Comparison of ENCODE assay signal across 8 cellular contexts in the genomic region with DNA sequence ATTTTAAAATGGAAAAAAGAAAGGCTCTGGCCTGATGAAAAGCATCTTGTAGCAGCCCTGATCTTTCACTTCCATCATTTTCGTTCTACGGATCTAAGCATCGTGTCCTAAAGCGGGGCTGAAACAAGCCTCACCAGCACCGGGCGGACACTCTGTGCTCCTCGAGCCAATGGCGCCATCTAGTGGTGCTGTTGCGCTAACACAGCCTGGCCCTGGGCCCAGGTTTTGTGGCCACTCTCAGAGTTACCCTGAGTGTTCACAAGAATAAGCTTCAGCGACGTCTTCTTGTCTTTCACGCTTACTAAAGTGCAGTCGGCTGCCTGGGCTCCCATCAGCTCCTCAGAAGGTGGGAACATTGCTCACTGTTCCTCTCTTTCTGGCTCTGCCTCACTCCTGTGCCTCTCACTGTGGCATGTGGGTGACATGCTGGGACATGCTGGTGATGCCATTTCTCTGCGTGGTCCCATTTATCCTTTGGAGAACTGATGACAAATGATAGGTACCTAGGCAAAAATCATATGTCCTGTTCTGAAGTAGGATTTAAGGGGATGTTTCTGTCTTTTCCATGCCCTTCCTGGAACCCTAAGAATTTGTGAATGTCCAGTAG. TPM values are rescaled to one million over a fixed set of nuclear protein-coding genes. Genes with fewer than 3 reads are reported as not detected.
DNase-seq lines count a peak whose midpoint lies in the region; ATAC-seq and TF ChIP-seq lines count a peak whose summit lies in the region.

No MANE protein-coding gene starts in this region.

- peak; percentile 95 for TF ChIP-seq CTCF in RWPE2 (IDR thresholded peaks at IDR 0.05; ENCODE audit: poor library complexity, severe bottlenecking)
- TF ChIP-seq CTCF in parathyroid adenoma (IDR thresholded peaks at IDR 0.05), result peak; percentile 81
- TF ChIP-seq CTCF in upper lobe of left lung (IDR thresholded peaks at IDR 0.05), result peak; percentile 90 to 95 (median 93)

- in situ Hi-C loops in KBM-7 (cut with MboI; ENCODE audit: low pct_unique_long_range_greater_than_20kb, low sequenced_read_pairs), result no loop called here

- no peak for TF ChIP-seq POLR2A in upper lobe of left lung (IDR thresholded peaks at IDR 0.05)

- no peak overlapping the region for H3K4me2 ChIP-seq in parathyroid adenoma (ENCODE audit: low read length)

- H3K9me3 ChIP-seq in RWPE2 (ENCODE audit: severe bottlenecking) (no peaks in the 10 kb centered on the region), parathyroid adenoma (ENCODE audit: control insufficient read depth, low read length) (no peaks in the 10 kb centered on the region), upper lobe of left lung (no peaks in the 10 kb centered on the region)

- peak; percentile 97 for ATAC-seq in GM21737 (IDR thresholded peaks at IDR 0.05; ENCODE audit: unreplicated experiment)
- peak; percentile 92 for ATAC-seq in RWPE2 (ENCODE audit: low read depth)
- peak; percentile 94 to 96 for ATAC-seq in upper lobe of left lung (ENCODE audit: low FRiP score in 2 of 2)

- H3K4me3 ChIP-seq in RWPE2 (ENCODE audit: severe bottlenecking) (no peak overlapping the region), parathyroid adenoma (ENCODE audit: low read depth, low read length) (no peak overlapping the region), upper lobe of left lung (no peak overlapping the region)

- no peak overlapping the region for H3K9ac ChIP-seq in parathyroid adenoma

- no peaks in the 10 kb centered on the region for H3K27me3 ChIP-seq in RWPE2 (ENCODE audit: insufficient read depth, poor library complexity, severe bottlenecking)
- no peaks in the 10 kb centered on the region for H3K27me3 ChIP-seq in parathyroid adenoma (ENCODE audit: control insufficient read depth, insufficient read depth, low read length)
- H3K27me3 ChIP-seq in upper lobe of left lung, result no peaks in the 10 kb centered on the region

- no peaks in the 10 kb centered on the region for H3K79me2 ChIP-seq in parathyroid adenoma

- DNase-seq in GF-D8 (lab: John Stamatoyannopoulos, UW) (peak; percentile 3), KBM-7 (peak; percentile 86), RWPE2 (ENCODE audit: low spot score) (no peak), germinal center (ENCODE audit: low spot score) (peak; percentile 69), upper lobe of left lung (peak; percentile 82 to 83)
- DNase-seq in activated T-helper 9 cell treated with anti-CD3 and anti-CD28 coated beads, Interleukin-2, amount 50 U/mL, for 16 hours (ENCODE audit: low read depth), result peak; percentile 18

- no peaks in the 10 kb centered on the region for H3K36me3 ChIP-seq in RWPE2 (ENCODE audit: low read depth)
- no peaks in the 10 kb centered on the region for H3K36me3 ChIP-seq in parathyroid adenoma (ENCODE audit: control insufficient read depth, insufficient read depth, low read length)
- H3K36me3 ChIP-seq in upper lobe of left lung, result no peaks in the 10 kb centered on the region

- no peak for TF ChIP-seq EP300 in upper lobe of left lung (IDR thresholded peaks at IDR 0.05)

- H3K4me1 ChIP-seq in RWPE2 (ENCODE audit: insufficient read depth, poor library complexity, severe bottlenecking), result peaks cover 6% of the 10 kb centered on the region
- H3K4me1 ChIP-seq in parathyroid adenoma, result no peaks in the 10 kb centered on the region
- H3K4me1 ChIP-seq in upper lobe of left lung, result peaks cover 0 to 6% (median 0%) of the 10 kb centered on the region in 4 donors

- 7 to 8% methylated on average over 14 of the region's 14 CpGs for WGBS in upper lobe of left lung, 2 donors

- H3K27ac ChIP-seq in RWPE2 (ENCODE audit: poor library complexity, severe bottlenecking), result no peak overlapping the region
- no peak overlapping the region for H3K27ac ChIP-seq in parathyroid adenoma
- no peak overlapping the region for H3K27ac ChIP-seq in upper lobe of left lung

- H2AFZ ChIP-seq in parathyroid adenoma, result no peak overlapping the region

RNA-seq across cellular contexts. Expression of a gene that starts 32.7 kb away (rescaled TPM):
- under 1 TPM in 1 of 6 donors, not detected in 5; 0.49 TPM for total RNA-seq in upper lobe of left lung

RNA-seq across cellular contexts. Expression of a gene that starts 41.0 kb away (rescaled TPM):
- under 1 TPM in 4 of 6 donors, not detected in 2; 0.43 to 0.84 (median 0.78) TPM for total RNA-seq in upper lobe of left lung
